ENCODE assay signal across 18 cellular contexts in genomic region chr22:46094676-46095075, GRCh38. TPM values are rescaled to one million over a fixed set of nuclear protein-coding genes. Genes with fewer than 3 reads are reported as not detected.
DNase-seq lines count a peak whose midpoint lies in the region; ATAC-seq and TF ChIP-seq lines count a peak whose summit lies in the region.
"Had no signal": no experiment of that assay in that cellular context is flagged by ENCODE, and none has a peak within 500 bp of the region (broad histone marks: within the 10 kb centered on the region; RNA-seq: fewer than 3 reads in every experiment).

No MANE protein-coding gene starts in this region.

- TF ChIP-seq CTCF in heart right ventricle (IDR thresholded peaks at IDR 0.05) (no peak), dorsolateral prefrontal cortex (IDR thresholded peaks at IDR 0.05 in 54 of 56, conservative IDR thresholded peaks at IDR 0.05 in 2 of 56; ENCODE audit: low read depth in 1 of 56, partially characterized antibody in 56 of 56) (no peak), psoas muscle (IDR thresholded peaks at IDR 0.05) (no peak), upper lobe of left lung (IDR thresholded peaks at IDR 0.05) (no peak)

- intact Hi-C loops in heart right ventricle (cut with DNase I) (no loop called here), left cardiac atrium (cut with DNase I) (no loop called here), dorsolateral prefrontal cortex (cut with DNase I) (no loop called here), psoas muscle (cut with DNase I) (no loop called here)

- H3K36me3 ChIP-seq in heart right ventricle (peaks cover 0 to 76% (median 30%) of the 10 kb centered on the region in 9 donors), psoas muscle (ENCODE audit: insufficient read depth in 1 of 2, low read depth in 1 of 2) (peaks cover 4 to 34% of the 10 kb centered on the region in 2 donors), upper lobe of left lung (peaks cover 0 to 65% (median 36%) of the 10 kb centered on the region in 4 donors)
- H3K36me3 ChIP-seq: WERI-Rb-1 had no signal

- no peak for DNase-seq in heart right ventricle
- no peak for DNase-seq in left cardiac atrium
- DNase-seq in dorsolateral prefrontal cortex, result no peak
- no peak for DNase-seq in psoas muscle
- peak in 1 of 2 donors; percentile 65 for DNase-seq in upper lobe of left lung
- DNase-seq in SK-N-DZ (ENCODE audit: low spot score), result no peak
- no peak for DNase-seq in globus pallidus (ENCODE audit: low spot score)
- DNase-seq in NCI-H2107 treated with DMSO at 0.1 percent for 48 hours (lab: John Stamatoyannopoulos, UW; ENCODE audit: unreplicated experiment), result no peak
- DNase-seq: activated CD8-positive, alpha-beta memory T cell treated with anti-CD3 and anti-CD28 coated beads for 24 hours; activated naive CD4-positive, alpha-beta T cell treated with Interleukin-2 at 50 U/mL for 16 hours; Caco-2; GDM1; immature natural killer cell; NCI-H1694; NCI-H524; nucleus accumbens; stimulated activated naive CD8-positive, alpha-beta T cell treated with anti-CD3 and anti-CD28 coated beads, Interleukin-15, amount 100 ng/mL, for 72 hours; WERI-Rb-1 had no signal

- peak overlapping the region in 9 of 10 donors; percentile 29 to 100 (median 62) for H3K27ac ChIP-seq in heart right ventricle
- H3K27ac ChIP-seq in dorsolateral prefrontal cortex, result peak overlapping the region; percentile 38 to 100 (median 99)
- H3K27ac ChIP-seq in psoas muscle, result peak overlapping the region; percentile 98
- H3K27ac ChIP-seq in upper lobe of left lung, result peak overlapping the region; percentile 24 to 98 (median 73)
- H3K27ac ChIP-seq: WERI-Rb-1 had no signal

- H3K9me3 ChIP-seq in heart right ventricle (no peaks in the 10 kb centered on the region), psoas muscle (no peaks in the 10 kb centered on the region), upper lobe of left lung (no peaks in the 10 kb centered on the region)
- H3K9me3 ChIP-seq: Caco-2 had no signal

- H3K4me3 ChIP-seq in heart right ventricle, result no peak overlapping the region
- peak overlapping the region in 1 of 59 donors; percentile 23 for H3K4me3 ChIP-seq in dorsolateral prefrontal cortex
- no peak overlapping the region for H3K4me3 ChIP-seq in psoas muscle
- no peak overlapping the region for H3K4me3 ChIP-seq in upper lobe of left lung

- H3K4me1 ChIP-seq in heart right ventricle, result peaks cover 60 to 98% (median 87%) of the 10 kb centered on the region in 9 donors
- H3K4me1 ChIP-seq in psoas muscle, result peaks cover 84% of the 10 kb centered on the region
- H3K4me1 ChIP-seq in upper lobe of left lung, result peaks cover 58 to 87% (median 76%) of the 10 kb centered on the region in 4 donors

- TF ChIP-seq POLR2A in upper lobe of left lung (IDR thresholded peaks at IDR 0.05), result no peak

- ATAC-seq in heart right ventricle (no peak), left cardiac atrium (no peak), psoas muscle (no peak), upper lobe of left lung (ENCODE audit: low FRiP score in 2 of 2) (no peak)
- ATAC-seq: stimulated activated naive CD8-positive, alpha-beta T cell treated with anti-CD3 and anti-CD28 coated beads, Interleukin-15, amount 100 ng/mL, for 72 hours had no signal

- no peak for TF ChIP-seq EP300 in upper lobe of left lung (IDR thresholded peaks at IDR 0.05)

- H3K27me3 ChIP-seq in heart right ventricle (no peaks in the 10 kb centered on the region), dorsolateral prefrontal cortex (no peaks in the 10 kb centered on the region), psoas muscle (ENCODE audit: insufficient read depth in 3 of 3, low read length in 2 of 3) (no peaks in the 10 kb centered on the region), upper lobe of left lung (no peaks in the 10 kb centered on the region)

- 83 to 87% methylated on average over 8 of the region's 8 CpGs for WGBS in heart right ventricle, 2 donors
- 69 to 89% (median 70%) methylated on average over 8 of the region's 8 CpGs for WGBS in psoas muscle, 3 donors
- WGBS in upper lobe of left lung, 2 donors, result 81% methylated on average over 7 of the region's 8 CpGs; no CpG with 5 or more reads in 1 of the 2 donors

RNA-seq across cellular contexts. Expression of gene PPARA, which starts 55.6 kb away (rescaled TPM):
- 10 to 100 TPM; 69.0 to 89.5 (median 81.1) TPM for total RNA-seq in heart right ventricle
- 10 to 100 TPM; 15.5 to 20.3 TPM for polyA plus RNA-seq in heart right ventricle
- total RNA-seq in left cardiac atrium, result 10 to 100 TPM; 49.6 to 66.2 TPM
- 10 to 100 TPM; 13.9 to 53.9 (median 22.6) TPM for total RNA-seq in dorsolateral prefrontal cortex
- 10 to 100 TPM; 37.3 to 55.8 (median 46.2) TPM for total RNA-seq in psoas muscle
- 10 to 100 TPM; 11.0 to 30.6 (median 12.1) TPM for polyA plus RNA-seq in psoas muscle
- 10 to 100 TPM; 10.2 to 27.0 (median 20.9) TPM for total RNA-seq in upper lobe of left lung
- polyA plus RNA-seq in SK-N-DZ (2014; cell fraction: cytosol; rRNA removed), result 4.2 and 4.8 TPM in 2 replicates
- polyA plus RNA-seq in SK-N-DZ (2014; cell fraction: nucleus; rRNA removed), result 1.7 and 13.8 TPM in 2 replicates
